Comparison of ENCODE assay signal across 19 cellular contexts in the genomic region with DNA sequence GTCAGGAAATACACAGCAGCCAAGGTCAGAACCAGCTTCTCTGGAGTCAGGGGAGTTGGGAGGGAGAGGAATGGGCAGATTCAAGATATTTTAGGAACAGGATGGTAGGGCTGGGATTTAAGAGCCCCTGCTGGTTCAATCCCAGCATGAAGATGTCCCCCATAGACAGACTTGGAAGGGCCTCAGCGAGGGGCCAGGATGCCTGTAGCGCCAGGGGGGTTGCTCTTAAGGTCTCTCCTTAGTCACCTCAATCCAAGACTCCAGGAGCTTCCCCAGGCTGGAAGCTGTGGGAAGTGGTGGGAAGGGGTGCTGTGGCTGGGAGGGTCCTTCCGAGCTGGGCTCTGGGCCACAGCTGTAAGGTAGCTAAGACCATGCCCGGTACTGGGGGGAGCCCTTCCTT. TPM values are rescaled to one million over a fixed set of nuclear protein-coding genes. Genes with fewer than 3 reads are reported as not detected.
DNase-seq lines count a peak whose midpoint lies in the region; ATAC-seq and TF ChIP-seq lines count a peak whose summit lies in the region.
"Had no signal": no experiment of that assay in that cellular context is flagged by ENCODE, and none has a peak within 500 bp of the region (broad histone marks: within the 10 kb centered on the region; RNA-seq: fewer than 3 reads in every experiment).

No MANE protein-coding gene starts in this region.

- H3K4me3 Mint-ChIP-seq in WTC11, result no peak overlapping the region
- H3K4me3 Mint-ChIP-seq in endodermal cell, result no peak overlapping the region
- H3K4me3 Mint-ChIP-seq: CD8-positive, alpha-beta T cell; HFFc6; IgD-negative memory B cell had no signal

- H3K9ac ChIP-seq in endodermal cell (ENCODE audit: extremely low read depth, low read length, poor library complexity, severe bottlenecking), result no peak overlapping the region
- H3K9ac ChIP-seq: GM23248 had no signal

- H3K27ac Mint-ChIP-seq in WTC11 (no peak overlapping the region), endodermal cell (no peak overlapping the region)
- H3K27ac Mint-ChIP-seq: CD8-positive, alpha-beta T cell; HFFc6; IgD-negative memory B cell had no signal

- H3K27me3 Mint-ChIP-seq in WTC11 (ENCODE audit: low read depth) (peaks cover 19% of the 10 kb centered on the region), endodermal cell (ENCODE audit: insufficient read depth) (peaks cover 26% of the 10 kb centered on the region)

- H3K27me3 ChIP-seq in endodermal cell (ENCODE audit: control insufficient read depth, insufficient read depth, low read length, poor library complexity, severe bottlenecking), result no peaks in the 10 kb centered on the region

- H3K9me3 ChIP-seq in endodermal cell (ENCODE audit: control insufficient read depth, low read length), result no peaks in the 10 kb centered on the region
- H3K9me3 ChIP-seq: A549; BLaER1 treated with 17β-estradiol and CSF1 and Interleukin-3, amounts not matched to agents 10 nM and 100 nM had no signal

- CTCF ChIA-PET in WTC11 (lab: Charles Lee), result interaction anchor here (0.9 to 1.7 kb wide), 2 partner anchors 9 to 22 kb away, joined by 5 to 6 read pairs; a partner anchor contains a TSS

- intact Hi-C loops in Right ventricle myocardium inferior (cut with DNase I) (no loop called here), Right ventricle myocardium superior (cut with DNase I) (no loop called here)

- WGBS in endodermal cell (ENCODE audit: insufficient coverage in 1 of 2, insufficient read length in 1 of 2), 2 experiments, result 57 to 86% methylated on average over 1 to 4 of the region's 4 CpGs

- no peaks in the 10 kb centered on the region for H3K4me1 ChIP-seq in endodermal cell (ENCODE audit: control insufficient read depth, insufficient read depth, low read length)
- H3K4me1 ChIP-seq: A549 had no signal

- H3K36me3 ChIP-seq in endodermal cell (ENCODE audit: control insufficient read depth, insufficient read depth, low read length), result no peaks in the 10 kb centered on the region
- H3K36me3 ChIP-seq: BLaER1 treated with 17β-estradiol and CSF1 and Interleukin-3, amounts not matched to agents 10 nM and 100 nM had no signal

- TF ChIP-seq CTCF in WTC11 (IDR thresholded peaks at IDR 0.05), result no peak
- TF ChIP-seq CTCF in endodermal cell (conservative IDR thresholded peaks at IDR 0.05), result no peak

- H3K4me1 Mint-ChIP-seq in WTC11 (peaks cover 37% of the 10 kb centered on the region), endodermal cell (peaks cover 16% of the 10 kb centered on the region)

- H3K9me3 Mint-ChIP-seq in WTC11 (peaks cover 7% of the 10 kb centered on the region), endodermal cell (no peaks in the 10 kb centered on the region)
- H3K9me3 Mint-ChIP-seq: CD8-positive, alpha-beta T cell; HFFc6; IgD-negative memory B cell had no signal

- H3K4me3 ChIP-seq in endodermal cell (ENCODE audit: low read length), result no peak overlapping the region
- H3K4me3 ChIP-seq: A549; BLaER1 treated with 17β-estradiol and CSF1 and Interleukin-3, amounts not matched to agents 10 nM and 100 nM; GM23248 had no signal

- H3K36me3 Mint-ChIP-seq in WTC11 (no peaks in the 10 kb centered on the region), endodermal cell (ENCODE audit: low read depth) (no peaks in the 10 kb centered on the region)
- H3K36me3 Mint-ChIP-seq: CD8-positive, alpha-beta T cell had no signal

- no peak overlapping the region for H3K27ac ChIP-seq in endodermal cell (ENCODE audit: low read depth, low read length)
- H3K27ac ChIP-seq: 22Rv1; A549; BLaER1 treated with 17β-estradiol and CSF1 and Interleukin-3, amounts not matched to agents 10 nM and 100 nM; GM23248 had no signal

- DNase-seq in Right ventricle myocardium inferior (ENCODE audit: missing footprints), result peak; percentile 37
- DNase-seq in Right ventricle myocardium superior, result no peak
- no peak for DNase-seq in WTC11 (ENCODE audit: low spot score)
- peak; percentile 52 for DNase-seq in endodermal cell
- DNase-seq in activated CD4-positive, CD25-positive, alpha-beta regulatory T cell (lab: John Stamatoyannopoulos, UW), result no peak
- no peak for DNase-seq in DMS53 treated with DMSO at 0.1 percent for 48 hours (lab: John Stamatoyannopoulos, UW; ENCODE audit: unreplicated experiment)
- no peak for DNase-seq in cerebellar nuclear complex (lab: John Stamatoyannopoulos, UW)
- DNase-seq: Calu3; CD8-positive, alpha-beta T cell; DMS53; HCEC 1CT; HFFc6; KBM-7 had no signal

- ATAC-seq in Right ventricle myocardium inferior, result no peak
- ATAC-seq in Right ventricle myocardium superior (ENCODE audit: poor library complexity), result no peak
- ATAC-seq in WTC11, result no peak
- ATAC-seq: A549; CD8-positive, alpha-beta T cell; HepG2 had no signal

- POLR2A ChIA-PET in WTC11 (lab: Charles Lee), result interaction anchor here (0.9 kb wide), 1 partner anchor 812 kb away, joined by 3 read pairs; no protein-coding TSS in a partner anchor

TF ChIP-seq in WTC11, 78 proteins besides CTCF, POLR2A, EP300 and RAD21:
- 0 out of 2 replicates have a peak, but pooled peaks have one; percentile 23 for TF ChIP-seq ZNF423 (CRISPR knock-in tag; IDR thresholded peaks at IDR 0.05)
- TF ChIP-seq, protein P1, sequence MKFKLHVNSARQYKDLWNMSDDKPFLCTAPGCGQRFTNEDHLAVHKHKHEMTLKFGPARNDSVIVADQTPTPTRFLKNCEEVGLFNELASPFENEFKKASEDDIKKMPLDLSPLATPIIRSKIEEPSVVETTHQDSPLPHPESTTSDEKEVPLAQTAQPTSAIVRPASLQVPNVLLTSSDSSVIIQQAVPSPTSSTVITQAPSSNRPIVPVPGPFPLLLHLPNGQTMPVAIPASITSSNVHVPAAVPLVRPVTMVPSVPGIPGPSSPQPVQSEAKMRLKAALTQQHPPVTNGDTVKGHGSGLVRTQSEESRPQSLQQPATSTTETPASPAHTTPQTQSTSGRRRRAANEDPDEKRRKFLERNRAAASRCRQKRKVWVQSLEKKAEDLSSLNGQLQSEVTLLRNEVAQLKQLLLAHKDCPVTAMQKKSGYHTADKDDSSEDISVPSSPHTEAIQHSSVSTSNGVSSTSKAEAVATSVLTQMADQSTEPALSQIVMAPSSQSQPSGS (CRISPR knock-in tag; IDR thresholded peaks at IDR 0.05; ENCODE audit: borderline replicate concordance, low read depth), result no peak
TF ChIP-seq in WTC11: peak in this region for 1.

RNA-seq across cellular contexts. Expression of a gene that starts 8.1 kb away (rescaled TPM):
- total RNA-seq in Right ventricle myocardium inferior (30.0 TPM), Right ventricle myocardium superior (27.4 TPM), WTC11 (2021) (45.7 to 47.8 TPM (median 46.1 TPM) in 3 replicates), endodermal cell (10 to 100 TPM; 49.3 to 50.3 TPM)
- 35.5 TPM for polyA plus RNA-seq in endodermal cell (2013, experiment 1 of 2)
- polyA plus RNA-seq in endodermal cell (2013, experiment 2 of 2), result 34.8 TPM

RNA-seq across cellular contexts. Expression of a gene that starts 8.7 kb away (rescaled TPM):
- total RNA-seq in Right ventricle myocardium inferior, result not detected
- total RNA-seq in Right ventricle myocardium superior, result not detected
- 0.74 to 1.3 TPM (median 1.1 TPM) in 3 replicates for total RNA-seq in WTC11 (2021)
- 1 to 10 TPM; 1.4 to 2.0 TPM for total RNA-seq in endodermal cell
- 0.82 TPM for polyA plus RNA-seq in endodermal cell (2013, experiment 1 of 2)
- polyA plus RNA-seq in endodermal cell (2013, experiment 2 of 2), result not detected
- total RNA-seq: Calu3; CD8-positive, alpha-beta T cell; GM23248; HepG2; HFFc6 had no signal
- polyA plus RNA-seq: A549, GM23248, HepG2, IgD-negative memory B cell had no signal

RNA-seq across cellular contexts. Expression of a gene that starts 8.9 kb away (rescaled TPM):
- not detected for total RNA-seq in Right ventricle myocardium inferior
- not detected for total RNA-seq in Right ventricle myocardium superior
- 6.8 to 13.4 TPM (median 9.6 TPM) in 3 replicates for total RNA-seq in WTC11 (2021)
- 1 to 10 TPM in 1 of 2 donors, under 1 TPM in 1; 0.22 to 1.8 TPM for total RNA-seq in endodermal cell
- polyA plus RNA-seq in endodermal cell (2013, experiment 1 of 2), result 0.25 TPM
- polyA plus RNA-seq in endodermal cell (2013, experiment 2 of 2), result 0.58 TPM
- total RNA-seq: Calu3; CD8-positive, alpha-beta T cell; GM23248; HepG2; HFFc6 had no signal
- polyA plus RNA-seq: GM23248, HepG2, IgD-negative memory B cell had no signal

RNA-seq across cellular contexts. Expression of a gene that starts 29.3 kb away (rescaled TPM):
- total RNA-seq in Right ventricle myocardium inferior, result 0.41 TPM
- 0.56 TPM for total RNA-seq in Right ventricle myocardium superior
- total RNA-seq in WTC11 (2021), result 5.4 to 8.5 TPM (median 5.8 TPM) in 3 replicates
- total RNA-seq in endodermal cell, result 1 to 10 TPM; 4.5 to 4.9 TPM
- polyA plus RNA-seq in endodermal cell (2013, experiment 1 of 2), result 10.4 TPM
- 10.0 TPM for polyA plus RNA-seq in endodermal cell (2013, experiment 2 of 2)

Comparison
In these comparisons a context has a peak if more than half of its experiments do, and no peak if none do; other contexts are left out.
1. DNase-seq: peak in Right ventricle myocardium inferior (single experiment) and endodermal cell (single experiment); none in Right ventricle myocardium superior (single experiment), WTC11 (single experiment), activated CD4-positive, CD25-positive, alpha-beta regulatory T cell (0 of 4), DMS53 treated with DMSO at 0.1 percent for 48 hours (single experiment) and cerebellar nuclear complex (0 of 2).